ENCODE assay signal across 8 cellular contexts in the genomic region with DNA sequence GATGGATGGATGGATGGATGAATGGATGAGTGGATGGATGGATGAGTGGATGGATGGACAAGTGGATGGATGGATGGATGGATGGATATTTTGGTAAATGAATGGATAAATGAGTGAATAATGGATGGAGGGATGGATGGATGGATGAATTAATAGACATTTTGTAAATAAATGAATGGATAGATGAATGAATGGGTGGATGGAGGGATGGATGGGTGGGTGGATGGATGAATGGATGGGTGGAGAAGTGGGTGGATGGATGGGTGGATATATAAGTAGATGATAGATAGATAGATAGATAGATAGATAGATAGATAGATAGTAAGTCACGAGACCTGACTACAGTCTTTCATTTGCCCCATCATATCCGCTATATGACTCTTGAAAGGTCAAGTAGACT.
"Had no signal": no experiment of that assay in that cellular context is flagged by ENCODE, and none has a peak within 500 bp of the region (broad histone marks: within the 10 kb centered on the region; RNA-seq: fewer than 3 reads in every experiment).

No MANE protein-coding gene starts in this region.

- H3K4me2 ChIP-seq: KMS-11 had no signal

- FAIRE-seq: HepG2, HTR-8/SVneo had no signal

- ATAC-seq: HepG2 had no signal

- H3K27ac ChIP-seq: HL-60, KMS-11 had no signal

- DNase-seq: IMR-90, Karpas-422, KBM-7, KG1 had no signal

- H3K9ac ChIP-seq: KMS-11 had no signal
